35 cellular contexts compared by ENCODE assay signal in genomic region chrX:109770780-109771179, GRCh38.
"Had no signal": no experiment of that assay in that cellular context is flagged by ENCODE, and none has a peak within 500 bp of the region (broad histone marks: within the 10 kb centered on the region; RNA-seq: fewer than 3 reads in every experiment).

No MANE protein-coding gene starts in this region.

- H3K9me3 ChIP-seq: MG63 had no signal

- H3K27me3 ChIP-seq: MG63 had no signal

- H3K36me3 ChIP-seq: MG63 had no signal

- H3K4me3 ChIP-seq: MG63 had no signal

- DNase-seq: Karpas-422, Kasumi-1, MG63, MM.1S, NCI-H1048, NCI-H1092, NCI-H1092 treated with DMSO at 0.1 percent for 48 hours, NCI-H1105, NCI-H1105 treated with DMSO at 0.1 percent for 48 hours, NCI-H1417, NCI-H1417 treated with DMSO at 0.1 percent for 48 hours, NCI-H1436, NCI-H1436 treated with DMSO at 0.1 percent for 48 hours, NCI-H146, NCI-H1694, NCI-H1694 treated with DMSO at 0.1 percent for 48 hours, NCI-H187, NCI-H187 treated with DMSO at 0.1 percent for 48 hours, NCI-H1930, NCI-H2029, NCI-H2029 treated with DMSO at 0.1 percent for 48 hours, NCI-H2081, NCI-H2081 treated with DMSO at 0.1 percent for 48 hours, NCI-H2107, NCI-H2171, NCI-H2171 treated with DMSO at 0.1 percent for 48 hours, NCI-H2227 treated with DMSO at 0.1 percent for 48 hours, NCI-H226, NCI-H345, NCI-H446, NCI-H446 treated with DMSO at 0.1 percent for 48 hours, NCI-H510A, NCI-H510A treated with DMSO at 0.1 percent for 48 hours, NCI-H524, NCI-H524 treated with DMSO at 0.1 percent for 48 hours had no signal
